8 cellular contexts compared by ENCODE assay signal in the genomic region with DNA sequence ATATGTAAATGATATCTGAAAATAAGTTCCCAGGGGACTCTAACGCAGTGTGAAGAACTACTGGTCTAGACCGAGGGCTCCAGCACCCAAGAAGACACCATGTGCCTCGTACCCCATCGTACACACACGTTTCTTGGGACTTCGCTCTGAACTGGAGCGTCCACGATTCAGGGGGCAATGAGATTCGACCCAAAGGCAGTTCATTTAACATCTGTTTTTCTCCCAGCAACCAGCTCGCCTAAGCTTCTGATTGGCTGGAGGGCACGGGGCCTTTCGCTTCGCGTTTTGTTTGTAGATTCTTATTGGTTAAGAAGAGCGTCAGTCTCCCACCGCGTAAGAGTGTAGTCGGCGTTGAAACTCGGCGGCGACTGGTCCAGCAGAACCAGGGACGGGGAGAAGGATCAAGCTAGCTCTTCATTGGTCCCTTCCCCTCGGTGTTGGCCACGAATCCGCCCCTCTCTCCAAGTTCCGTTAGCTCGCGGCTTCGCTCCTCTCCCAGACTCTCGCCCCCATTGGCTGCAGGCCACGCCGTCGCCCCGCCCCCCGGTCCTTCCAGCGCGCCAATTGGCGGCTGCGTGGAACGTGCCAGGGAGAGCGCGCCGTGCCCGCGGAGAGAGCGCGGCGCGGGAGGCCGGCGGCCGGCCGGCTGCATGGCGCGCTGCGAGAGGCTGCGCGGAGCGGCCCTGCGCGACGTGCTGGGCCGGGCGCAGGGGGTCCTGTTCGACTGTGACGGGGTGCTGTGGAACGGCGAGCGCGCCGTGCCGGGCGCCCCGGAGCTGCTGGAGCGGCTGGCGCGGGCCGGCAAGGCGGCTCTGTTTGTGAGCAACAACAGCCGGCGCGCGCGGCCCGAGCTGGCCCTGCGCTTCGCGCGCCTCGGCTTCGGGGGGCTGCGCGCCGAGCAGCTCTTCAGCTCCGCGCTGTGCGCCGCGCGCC. TPM values are rescaled to one million over a fixed set of nuclear protein-coding genes. Genes with fewer than 3 reads are reported as not detected.
DNase-seq lines count a peak whose midpoint lies in the region; ATAC-seq, FAIRE-seq and TF ChIP-seq lines count a peak whose summit lies in the region.

Gene PDXP (plus strand): TSS at position 591 of the 933 bp plus-strand sequence. CDS start 60 bp downstream, at position 651.

- H2BK5ac ChIP-seq in H1 (ENCODE audit: low read depth, low read length), result no peak within 1 kb of the TSS; the same call in 1 of the 2 replicates

- peaks cover 40% of the 10 kb centered on the region for H3K4me1 Mint-ChIP-seq in memory B cell

- TF ChIP-seq RAD21 in H1 (IDR thresholded peaks at IDR 0.05 in 1 of 2, conservative IDR thresholded peaks at IDR 0.05 in 1 of 2; ENCODE audit: low read depth in 2 of 2, low read length in 2 of 2), result no peak

- peak within 1 kb of the TSS; percentile 27; the same call in 1 of the 2 replicates for H2BK12ac ChIP-seq in H1 (ENCODE audit: low read depth, low read length)

- peak within 1 kb of the TSS; percentile 88 for H3K4ac ChIP-seq in H1 (replicated peaks; ENCODE audit: insufficient read length, low read depth, low read length)

- no peak for TF ChIP-seq CTCF in H1 (IDR thresholded peaks at IDR 0.05; ENCODE audit: control extremely low read depth in 1 of 3, insufficient read depth in 1 of 3, low read depth in 1 of 3, low read length in 3 of 3)

- WGBS in H1 (ENCODE audit: extremely low coverage in 1 of 2, insufficient coverage in 1 of 2, insufficient read length in 1 of 2, insufficient replicate concordance in 2 of 2, low coverage in 1 of 2, low lambda C conversion rate in 2 of 2, missing lambda C conversion rate in 1 of 2), 2 experiments, result 1% methylated on average over 83 of the region's 101 CpGs; no CpG with 5 or more reads in 1 of the 2 experiments

- H3K18ac ChIP-seq in H1 (ENCODE audit: extremely low read depth, low read length), result peak within 1 kb of the TSS; percentile 73

- H3K27ac Mint-ChIP-seq in memory B cell, result peak within 1 kb of the TSS; percentile 94

- POLR2A ChIA-PET in H1 (lab: Charles Lee; ENCODE audit: partially characterized antibody), result interaction anchor here (0.6 to 5.1 kb wide), 22 partner anchors 9 to 150 kb away, joined by 3 to 37 read pairs (median 4); partner anchors contain the start of genes GCAT, LGALS1 and TRIOBP

- H4K5ac ChIP-seq in H1 (ENCODE audit: insufficient read length, low read depth, low read length), result peak within 1 kb of the TSS; percentile 63

- no peaks in the 10 kb centered on the region for H3K9me3 Mint-ChIP-seq in memory B cell

- H3K4me2 ChIP-seq in H1 (ENCODE audit: insufficient read depth in 1 of 2, low read depth in 2 of 2, low read length in 2 of 2), result peak within 1 kb of the TSS; percentile 93 to 96

- peaks cover 4% of the 10 kb centered on the region for H3K36me3 Mint-ChIP-seq in memory B cell

- H2BK120ac ChIP-seq in H1 (replicated peaks; ENCODE audit: low read depth, low read length), result no peak within 1 kb of the TSS

- H4K91ac ChIP-seq in H1 (replicated peaks; ENCODE audit: insufficient read length, low read length), result peak within 1 kb of the TSS; percentile 90

- H3K9ac ChIP-seq in H1 (replicated peaks in 1 of 4; ENCODE audit: extremely low read depth in 1 of 4, low read depth in 3 of 4, low read length in 3 of 4), result peak within 1 kb of the TSS; percentile 62 to 78 (median 72)

- no peak for TF ChIP-seq EP300 in H1 (IDR thresholded peaks at IDR 0.05; ENCODE audit: borderline replicate concordance in 1 of 2, low read depth in 2 of 2, low read length in 2 of 2)

- peak within 1 kb of the TSS; percentile 75; the same call in 1 of the 2 replicates for H2BK15ac ChIP-seq in H1 (ENCODE audit: low read length)

- peaks cover 25 to 40% of the 10 kb centered on the region in 2 experiments; a peak in 3 of 4 replicates for H3K79me2 ChIP-seq in H1 (ENCODE audit: control insufficient read depth in 1 of 2, insufficient read depth in 2 of 2, low read length in 2 of 2)

- no peak within 1 kb of the TSS for H3K14ac ChIP-seq in H1 (ENCODE audit: insufficient read length)

- peak; percentile 99 for FAIRE-seq in H1 (lab: Jason Lieb, UNC)

- H4K20me1 ChIP-seq in H1 (replicated peaks in 1 of 2; ENCODE audit: control insufficient read depth in 1 of 2, insufficient read depth in 2 of 2, low read length in 2 of 2), result peaks cover 17 to 29% of the 10 kb centered on the region in 2 experiments

- DNase-seq in COLO668 (lab: John Stamatoyannopoulos, UW; ENCODE audit: unreplicated experiment) (peak; percentile 98), HT1080 (ENCODE audit: low read depth) (peak; percentile 100), NOMO-1 treated with DMSO at 0.1 percent for 48 hours (lab: John Stamatoyannopoulos, UW; ENCODE audit: unreplicated experiment) (peak; percentile 99), H1 (ENCODE audit: low read depth in 1 of 2, low spot score in 2 of 2) (peak; percentile 98 to 99), memory B cell (ENCODE audit: low spot score in 2 of 2) (peak; percentile 92 to 96)
- peak; percentile 92 to 97 for DNase-seq in activated CD8-positive, alpha-beta memory T cell treated with anti-CD3 and anti-CD28 coated beads for 4 hours (ENCODE audit: low read depth in 2 of 2)
- peak; percentile 98 for DNase-seq in stimulated activated CD8-positive, alpha-beta memory T cell treated with anti-CD3 and anti-CD28 coated beads, Interleukin-12 subunit alpha, Interleukin-12 subunit beta, amount 100 ng/mL, for 24 hours (ENCODE audit: extremely low read depth)

- H3K79me1 ChIP-seq in H1 (ENCODE audit: low read depth, low read length), result peaks cover 19% of the 10 kb centered on the region

- peaks cover 0 to 3% (median 0%) of the 10 kb centered on the region in 4 experiments; a peak in 1 of 8 replicates for H3K36me3 ChIP-seq in H1 (ENCODE audit: control insufficient read depth in 2 of 4, insufficient read depth in 4 of 4, low read length in 3 of 4)

- H3K27ac ChIP-seq in H1 (ENCODE audit: low read depth, low read length), result no peak within 1 kb of the TSS

- no peaks in the 10 kb centered on the region for H3K27me3 ChIP-seq in H1 (replicated peaks in 1 of 4; ENCODE audit: control insufficient read depth in 3 of 4, extremely low read depth in 1 of 4, insufficient read depth in 3 of 4, low read length in 3 of 4)

- TF ChIP-seq POLR2A in H1 (IDR thresholded peaks at IDR 0.05; ENCODE audit: control extremely low read depth in 1 of 2, low read depth in 2 of 2, low read length in 2 of 2), result peak in 1 of 2 experiments; percentile 63; a peak in 2 of 3 replicates

- H2BK20ac ChIP-seq in H1 (ENCODE audit: low read length), result no peak within 1 kb of the TSS

- no peaks in the 10 kb centered on the region for H3K9me3 ChIP-seq in H1 (ENCODE audit: insufficient read depth in 2 of 2, low read depth in 1 of 2, low read length in 1 of 2)

- no peak within 1 kb of the TSS for H3K23ac ChIP-seq in H1 (ENCODE audit: insufficient read length)

- H3K4me1 ChIP-seq in H1 (replicated peaks in 1 of 4; ENCODE audit: control insufficient read depth in 3 of 4, insufficient read depth in 4 of 4, low read length in 3 of 4), result peaks cover 0 to 21% (median 6%) of the 10 kb centered on the region in 4 experiments; a peak in 5 of 7 replicates

- CTCF ChIA-PET in H1 (lab: Charles Lee; ENCODE audit: partially characterized antibody), result interaction anchor here (0.7 to 12.1 kb wide), 18 partner anchors 9 to 1649 kb away, joined by 3 to 165 read pairs (median 4); partner anchors contain the start of genes GGA1, LGALS1 and SH3BP1

- peak within 1 kb of the TSS; percentile 89 for H2AFZ ChIP-seq in H1 (ENCODE audit: low read length)

- no peak within 1 kb of the TSS for H3K56ac ChIP-seq in H1 (replicated peaks; ENCODE audit: insufficient read length, low read depth, low read length)

- peaks cover 11% of the 10 kb centered on the region for H3K23me2 ChIP-seq in H1 (ENCODE audit: low read depth, low read length)

- H3K4me3 Mint-ChIP-seq in memory B cell, result peak within 1 kb of the TSS; percentile 92

- ATAC-seq in GM21360 (IDR thresholded peaks at IDR 0.05; ENCODE audit: unreplicated experiment) (peak; percentile 67), memory B cell (ENCODE audit: low read depth) (peak; percentile 83)

- H3K4me3 ChIP-seq in H1 (ENCODE audit: extremely low read depth in 1 of 4, insufficient read depth in 2 of 4, low read depth in 3 of 4, low read length in 4 of 4), result peak within 1 kb of the TSS; percentile 71 to 94 (median 76)

- peak within 1 kb of the TSS; percentile 9; the same call in 1 of the 2 replicates for H2AK5ac ChIP-seq in H1 (ENCODE audit: low read depth, low read length)

- no peaks in the 10 kb centered on the region for H3K27me3 Mint-ChIP-seq in memory B cell

- peak within 1 kb of the TSS; percentile 86 for H4K8ac ChIP-seq in H1 (ENCODE audit: extremely low read depth, insufficient read depth, low read length)

TF ChIP-seq in H1, 55 proteins besides CTCF, POLR2A, EP300 and RAD21 (continues in another document):
- TF ChIP-seq ATF3 (IDR thresholded peaks at IDR 0.05; ENCODE audit: insufficient read depth, low read depth, low read length) (no peak), KDM1A (IDR thresholded peaks at IDR 0.05; ENCODE audit: borderline replicate concordance, low read length) (peak; percentile 88), TCF12 (IDR thresholded peaks at IDR 0.05; ENCODE audit: low read depth, low read length) (no peak), KDM4A (IDR thresholded peaks at IDR 0.05; ENCODE audit: low read depth, low read length, severe bottlenecking) (peak; percentile 84)

RNA-seq across cellular contexts. Expression of gene PDXP, which starts in this region (rescaled TPM):
- total RNA-seq in HT1080 (2014; rRNA removed; shearing (Covaris generic)), result 44.5 and 52.0 TPM in 2 replicates
- 22.4 and 29.3 TPM in 2 replicates for polyA plus RNA-seq in HT1080 (2015; cell fraction: cytosol; rRNA removed)
- polyA plus RNA-seq in HT1080 (2015; cell fraction: nucleus; rRNA removed), result 9.8 and 11.9 TPM in 2 replicates
- total RNA-seq in H1 (2021; fragmentation: NEBNext Ultra II Directional; extraction: Animal tissue kit (Norgen Biotek cat#: 25700)), result 35.7 and 36.6 TPM in 2 replicates
- polyA plus RNA-seq in H1 (2011; rRNA removed), result 67.7 and 74.8 TPM in 2 replicates
- 47.4 TPM for polyA plus RNA-seq in H1 (2011; cell fraction: cytosol; rRNA removed)
- 60.6 TPM for polyA plus RNA-seq in H1 (2011; cell fraction: nucleus; rRNA removed)
- 33.3 to 46.0 TPM (median 43.7 TPM) in 4 replicates for polyA plus RNA-seq in H1 (2012, experiment 1 of 2)
- polyA plus RNA-seq in H1 (2012, experiment 2 of 2), result 66.6 TPM
- polyA plus RNA-seq in H1 (2013, experiment 1 of 2), result 33.9 TPM
- 31.0 TPM for polyA plus RNA-seq in H1 (2013, experiment 2 of 2)
- polyA minus RNA-seq in H1 (2011; rRNA and poly(A)+ RNA removed), result 31.8 and 36.4 TPM in 2 replicates
- polyA minus RNA-seq in H1 (2011; cell fraction: cytosol; rRNA and poly(A)+ RNA removed), result 30.2 TPM
- polyA minus RNA-seq in H1 (2011; cell fraction: nucleus; rRNA and poly(A)+ RNA removed), result 13.4 TPM
